1 cellular context compared by ENCODE assay signal in the genomic region with DNA sequence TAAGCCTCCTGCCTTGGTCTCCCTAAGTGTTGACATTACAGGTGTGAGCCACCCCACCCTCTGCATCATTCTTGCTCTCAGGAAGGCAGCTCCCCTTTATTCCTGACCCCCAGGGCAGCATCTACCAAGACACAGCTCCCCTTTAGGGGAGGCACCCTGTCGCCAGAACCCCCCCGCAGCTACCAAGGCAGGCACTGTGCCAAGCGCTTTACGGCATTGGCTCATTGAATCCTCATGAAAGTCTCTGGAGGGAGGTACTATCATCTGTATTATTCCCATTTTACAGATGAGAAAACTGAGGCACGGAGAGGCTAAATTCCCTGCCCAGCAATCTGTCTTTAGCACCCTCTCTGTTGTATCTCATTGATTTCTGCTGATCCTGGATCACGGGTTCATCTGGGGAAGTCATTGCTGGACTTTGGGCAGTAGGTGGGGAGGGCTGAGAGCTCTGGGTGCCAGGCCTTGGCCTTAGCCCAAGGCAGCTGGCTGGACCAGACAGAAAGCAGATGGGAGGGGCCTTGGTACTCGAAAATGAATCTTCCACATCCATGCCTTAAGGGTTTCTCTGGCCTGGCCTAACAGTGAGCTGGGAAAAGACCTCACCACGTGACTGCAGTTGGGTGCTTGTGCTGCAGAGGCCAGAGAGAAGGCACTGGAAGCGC.
A peak's percentile ranks its signal among the peaks of the same experiment; 100 is the strongest.
TF ChIP-seq lines count a peak whose summit lies in the region.

No MANE protein-coding gene starts in this region.

TF ChIP-seq in SK-N-SH, 30 proteins besides CTCF, POLR2A, EP300 and RAD21:
- TF ChIP-seq MAX (IDR thresholded peaks at IDR 0.05; ENCODE audit: low read depth) (0 out of 2 replicates have a peak, but pooled peaks have one; percentile 31), MXI1 (IDR thresholded peaks at IDR 0.05; ENCODE audit: low read depth, low read length) (peak; percentile 90; the same call in 1 of the 2 replicates), NFIC (IDR thresholded peaks at IDR 0.05; ENCODE audit: borderline replicate concordance) (peak; percentile 27; the same call in 1 of the 2 replicates), TCF12 (IDR thresholded peaks at IDR 0.05) (peak; percentile 21; the same call in 1 of the 2 replicates), GABPA (IDR thresholded peaks at IDR 0.05; ENCODE audit: low read depth) (no peak), USF1 (IDR thresholded peaks at IDR 0.05; ENCODE audit: borderline replicate concordance, low read depth) (peak; percentile 69; the same call in 1 of the 2 replicates), CHD2 (IDR thresholded peaks at IDR 0.05; ENCODE audit: low read length, partially characterized antibody) (peak; percentile 83), FOXJ3 (CRISPR knock-in tag; IDR thresholded peaks at IDR 0.05) (peak; percentile 80; the same call in 1 of the 2 replicates), TAF1 (IDR thresholded peaks at IDR 0.05; ENCODE audit: borderline replicate concordance, low read depth, low read length) (no peak), RCOR1 (IDR thresholded peaks at IDR 0.05; ENCODE audit: low read length) (peak; percentile 94), FOXM1 (IDR thresholded peaks at IDR 0.05; ENCODE audit: low read depth) (no peak), GATA2 (CRISPR knock-in tag; IDR thresholded peaks at IDR 0.05) (peak; percentile 44)
- TF ChIP-seq, protein P1, sequence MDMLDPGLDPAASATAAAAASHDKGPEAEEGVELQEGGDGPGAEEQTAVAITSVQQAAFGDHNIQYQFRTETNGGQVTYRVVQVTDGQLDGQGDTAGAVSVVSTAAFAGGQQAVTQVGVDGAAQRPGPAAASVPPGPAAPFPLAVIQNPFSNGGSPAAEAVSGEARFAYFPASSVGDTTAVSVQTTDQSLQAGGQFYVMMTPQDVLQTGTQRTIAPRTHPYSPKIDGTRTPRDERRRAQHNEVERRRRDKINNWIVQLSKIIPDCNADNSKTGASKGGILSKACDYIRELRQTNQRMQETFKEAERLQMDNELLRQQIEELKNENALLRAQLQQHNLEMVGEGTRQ (IDR thresholded peaks at IDR 0.05; ENCODE audit: borderline replicate concordance, low read depth, low read length) = peak; percentile 65; the same call in 1 of the 2 replicates
